Comparison of ENCODE assay signal across 18 cellular contexts in genomic region chr2:95034221-95034620, GRCh38. TPM values are rescaled to one million over a fixed set of nuclear protein-coding genes. Genes with fewer than 3 reads are reported as not detected.
DNase-seq lines count a peak whose midpoint lies in the region; ATAC-seq lines count a peak whose summit lies in the region.
"Had no signal": no experiment of that assay in that cellular context is flagged by ENCODE, and none has a peak within 500 bp of the region (broad histone marks: within the 10 kb centered on the region; RNA-seq: fewer than 3 reads in every experiment).

No MANE protein-coding gene starts in this region.

- DNase-seq in activated T-cell treated with anti-CD3 and anti-CD28 coated beads, Interleukin-2, amount 50 U/mL, for 4 hours: no peak
- DNase-seq in activated T-cell treated with anti-CD3 and anti-CD28 coated beads, Interleukin-2, amount 50 U/mL, for 1 hour: no peak
- peak; percentile 44 for DNase-seq in HT1080 (ENCODE audit: low read depth)
- DNase-seq in naive thymus-derived CD8-positive, alpha-beta T cell: peak in 1 of 10 donors; percentile 43
- DNase-seq in NCI-H510A treated with DMSO at 0.1 percent for 48 hours (lab: John Stamatoyannopoulos, UW): no peak
- no peak for DNase-seq in CD1c-positive myeloid dendritic cell (ENCODE audit: extremely low spot score)
- DNase-seq: activated effector memory CD4-positive, alpha-beta T cell treated with anti-CD3 and anti-CD28 coated beads, Interleukin-2, amount 50 U/mL, for 16 hours; endodermal cell; H7; KBM-7; midbrain; NCI-H146 had no signal

- POLR2A ChIA-PET in naive thymus-derived CD8-positive, alpha-beta T cell (lab: Charles Lee): interaction anchor here (0.8 to 3.1 kb wide), 6 partner anchors 9 to 44 kb away, joined by 3 to 26 read pairs (median 4); partner anchors contain the start of gene MAL

- peak overlapping the region; percentile 78 for H3K27ac ChIP-seq in angular gyrus (ENCODE audit: low read depth, low read length)

- H3K36me3 Mint-ChIP-seq in activated T-cell treated with anti-CD3 and anti-CD28 coated beads, Interleukin-2, amount 50 U/mL, for 4 hours (ENCODE audit: insufficient read depth): peaks cover 14% of the 10 kb centered on the region
- H3K36me3 Mint-ChIP-seq in naive thymus-derived CD8-positive, alpha-beta T cell: peaks cover 0 to 11% (median 0%) of the 10 kb centered on the region in 3 donors

- H3K9me3 Mint-ChIP-seq in activated T-cell treated with anti-CD3 and anti-CD28 coated beads, Interleukin-2, amount 50 U/mL, for 4 hours: peaks cover 30% of the 10 kb centered on the region
- H3K9me3 Mint-ChIP-seq in naive thymus-derived CD8-positive, alpha-beta T cell: peaks cover 0 to 29% (median 0%) of the 10 kb centered on the region in 9 donors

- H3K27ac Mint-ChIP-seq in naive thymus-derived CD8-positive, alpha-beta T cell: peak overlapping the region; percentile 48 to 97 (median 74)
- H3K27ac Mint-ChIP-seq: endodermal cell had no signal

- H3K27me3 Mint-ChIP-seq in activated T-cell treated with anti-CD3 and anti-CD28 coated beads, Interleukin-2, amount 50 U/mL, for 4 hours (ENCODE audit: low read depth): no peaks in the 10 kb centered on the region
- no peaks in the 10 kb centered on the region for H3K27me3 Mint-ChIP-seq in naive thymus-derived CD8-positive, alpha-beta T cell

- no peak overlapping the region for H3K4me3 Mint-ChIP-seq in activated T-cell treated with anti-CD3 and anti-CD28 coated beads, Interleukin-2, amount 50 U/mL, for 4 hours
- peak overlapping the region in 6 of 10 donors; percentile 15 to 56 (median 42) for H3K4me3 Mint-ChIP-seq in naive thymus-derived CD8-positive, alpha-beta T cell
- H3K4me3 Mint-ChIP-seq: endodermal cell had no signal

- ATAC-seq in activated T-cell treated with anti-CD3 and anti-CD28 coated beads, Interleukin-2, amount 50 U/mL, for 4 hours: peak; percentile 23 to 39
- ATAC-seq in naive thymus-derived CD8-positive, alpha-beta T cell: peak in 1 of 2 donors; percentile 25
- no peak for ATAC-seq in HG02763 (IDR thresholded peaks at IDR 0.05; ENCODE audit: unreplicated experiment)

- peaks cover 81% of the 10 kb centered on the region for H3K4me1 Mint-ChIP-seq in activated T-cell treated with anti-CD3 and anti-CD28 coated beads, Interleukin-2, amount 50 U/mL, for 4 hours (ENCODE audit: low read depth)
- peaks cover 50 to 96% (median 86%) of the 10 kb centered on the region in 4 donors for H3K4me1 Mint-ChIP-seq in naive thymus-derived CD8-positive, alpha-beta T cell
- H3K4me1 Mint-ChIP-seq: endodermal cell had no signal

RNA-seq across cellular contexts. Expression of gene MAL, which starts 8.7 kb away (rescaled TPM):
- 1 to 10 TPM; 5.6 to 6.1 (median 6.1) TPM for total RNA-seq in activated T-cell treated with anti-CD3 and anti-CD28 coated beads, Interleukin-2, amount 50 U/mL, for 4 hours
- not detected in 2 replicates for total RNA-seq in HT1080 (2014; rRNA removed; shearing (Covaris generic))
- not detected in 2 replicates for polyA plus RNA-seq in HT1080 (2015; cell fraction: cytosol; rRNA removed)
- polyA plus RNA-seq in HT1080 (2015; cell fraction: nucleus; rRNA removed): not detected in 2 replicates
- 100 to 1,000 TPM; 116 to 117 TPM for total RNA-seq in naive thymus-derived CD8-positive, alpha-beta T cell
- polyA plus RNA-seq in naive thymus-derived CD8-positive, alpha-beta T cell: 100 to 1,000 TPM; 158 to 284 (median 273) TPM
- total RNA-seq: endodermal cell, NCI-H460, OCI-LY7, osteocyte, smooth muscle cell had no signal
- polyA plus RNA-seq: smooth muscle cell had no signal

Comparison
In these comparisons a context has a peak if more than half of its experiments do, and no peak if none do; other contexts are left out.
1. RNA of gene MAL, which starts 8.7 kb away (total RNA-seq): 116 to 117 TPM in naive thymus-derived CD8-positive, alpha-beta T cell; 5.6 to 6.1 TPM in activated T-cell treated with anti-CD3 and anti-CD28 coated beads, Interleukin-2, amount 50 U/mL, for 4 hours and not detected in HT1080; every median in the first group is over 10 times any median in the second.